In genomic region chr21:16419188-16419874, GRCh38 we compare ENCODE assay signal across 1 cellular context.
TF ChIP-seq lines count a peak whose summit lies in the region.

No MANE protein-coding gene starts in this region.

TF ChIP-seq in H1, 55 proteins besides CTCF, POLR2A, EP300 and RAD21 (continued from another document):
- TF ChIP-seq TBP (IDR thresholded peaks at IDR 0.05; ENCODE audit: low read depth, low read length) (no peak), YY1 (IDR thresholded peaks at IDR 0.05; ENCODE audit: low read depth, low read length) (no peak)
